8 cellular contexts compared by ENCODE assay signal in the genomic region with DNA sequence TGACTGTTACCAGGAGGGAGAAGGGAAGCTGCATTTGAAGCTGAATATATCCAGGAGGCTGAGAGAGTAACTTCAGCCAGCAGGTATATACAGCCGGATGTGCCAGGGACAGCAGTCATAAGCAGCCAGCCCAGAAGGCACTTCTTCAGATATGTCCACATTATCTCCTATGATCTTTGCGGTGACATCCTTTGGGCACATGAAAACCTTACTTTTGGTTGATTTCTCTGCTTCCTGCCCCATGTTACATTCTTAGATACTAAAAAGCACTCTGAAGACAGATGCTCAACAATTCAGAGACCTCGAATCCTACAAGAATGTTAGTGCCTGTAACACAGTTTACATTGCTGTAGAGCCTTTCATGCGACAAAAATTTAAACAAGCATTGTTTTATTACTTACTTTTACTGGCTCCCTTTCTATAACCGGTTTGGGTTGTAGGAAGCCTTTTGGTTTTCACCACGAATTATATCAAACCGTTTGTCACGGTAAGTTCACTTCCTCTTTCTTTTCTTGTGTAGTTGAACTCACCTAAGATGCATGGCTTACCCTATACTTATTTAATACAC. TPM values are rescaled to one million over a fixed set of nuclear protein-coding genes. Genes with fewer than 3 reads are reported as not detected.
A peak's percentile ranks its signal among the peaks of the same experiment; 100 is the strongest.
DNase-seq lines count a peak whose midpoint lies in the region; ATAC-seq and TF ChIP-seq lines count a peak whose summit lies in the region.

No MANE protein-coding gene starts in this region.

- 61 to 64% methylated on average over 8 of the region's 8 CpGs for WGBS in lower leg skin, 2 donors

- no peak for TF ChIP-seq POLR2A in lower leg skin (IDR thresholded peaks at IDR 0.05)

- POLR2A ChIA-PET in Panc1 (lab: Charles Lee), result no interaction called here

- ATAC-seq in GM18498 (IDR thresholded peaks at IDR 0.05; ENCODE audit: unreplicated experiment) (peak; percentile 80), HG02759 (IDR thresholded peaks at IDR 0.05; ENCODE audit: unreplicated experiment) (peak; percentile 79), Panc1 (peak; percentile 78), left lung (no peak)

- H3K9me3 ChIP-seq in Panc1 (ENCODE audit: control insufficient read depth, insufficient read depth, low read depth, low read length) (no peaks in the 10 kb centered on the region), left lung (no peaks in the 10 kb centered on the region)
- H3K9me3 ChIP-seq in effector memory CD4-positive, alpha-beta T cell (ENCODE audit: control insufficient read depth, low read length), result no peaks in the 10 kb centered on the region

- H3K27me3 ChIP-seq in Panc1 (ENCODE audit: control insufficient read depth, insufficient read depth, low read length), result no peaks in the 10 kb centered on the region
- H3K27me3 ChIP-seq in effector memory CD4-positive, alpha-beta T cell (replicated peaks; ENCODE audit: control insufficient read depth, insufficient read depth, low read length, poor library complexity, severe bottlenecking), result no peaks in the 10 kb centered on the region
- H3K27me3 ChIP-seq in left lung, result no peaks in the 10 kb centered on the region

- TF ChIP-seq CTCF in Panc1 (IDR thresholded peaks at IDR 0.05), result no peak
- no peak for TF ChIP-seq CTCF in left lung (IDR thresholded peaks at IDR 0.05)
- no peak for TF ChIP-seq CTCF in lower leg skin (IDR thresholded peaks at IDR 0.05)

- H3K4me3 ChIP-seq in Panc1 (ENCODE audit: low read depth in 2 of 2, low read length in 2 of 2) (no peak overlapping the region), left lung (no peak overlapping the region), lower leg skin (ENCODE audit: low read depth, poor library complexity, severe bottlenecking) (no peak overlapping the region)
- peak overlapping the region; percentile 35 for H3K4me3 ChIP-seq in effector memory CD4-positive, alpha-beta T cell (ENCODE audit: insufficient read depth, low read depth, low read length, poor library complexity, severe bottlenecking)

- H3K36me3 ChIP-seq in Panc1 (ENCODE audit: control insufficient read depth, insufficient read depth, low read length), result no peaks in the 10 kb centered on the region
- H3K36me3 ChIP-seq in effector memory CD4-positive, alpha-beta T cell (ENCODE audit: control insufficient read depth, insufficient read depth, low read length), result no peaks in the 10 kb centered on the region
- no peaks in the 10 kb centered on the region for H3K36me3 ChIP-seq in left lung

- no TSS peak for BruUV-seq in Panc1 (replicated peaks; lab: Mats Ljungman, UMichigan)

- H3K27ac ChIP-seq in Panc1 (ENCODE audit: low read length), result no peak overlapping the region
- peak overlapping the region; percentile 27 for H3K27ac ChIP-seq in effector memory CD4-positive, alpha-beta T cell (ENCODE audit: insufficient read depth, low read length, poor library complexity, severe bottlenecking)
- H3K27ac ChIP-seq in left lung, result no peak overlapping the region

- DNase-seq in Panc1 (ENCODE audit: low read depth, low spot score) (no peak), left lung (no peak), HPDE6-E6E7 (ENCODE audit: extremely low spot score) (no peak), SHP77 (lab: John Stamatoyannopoulos, UW) (no peak), lower leg skin (ENCODE audit: low spot score in 2 of 2) (no peak)
- peak in 2 of 3 donors; percentile 12 to 20 for DNase-seq in effector memory CD4-positive, alpha-beta T cell

- H3K4me1 ChIP-seq in Panc1 (ENCODE audit: control insufficient read depth, insufficient read depth, low read length) (peaks cover 4% of the 10 kb centered on the region; the same call in 1 of the 2 replicates), left lung (no peaks in the 10 kb centered on the region)
- peaks cover 9% of the 10 kb centered on the region for H3K4me1 ChIP-seq in effector memory CD4-positive, alpha-beta T cell (ENCODE audit: control insufficient read depth, insufficient read depth, low read length, poor library complexity, severe bottlenecking)

- CTCF ChIA-PET in Panc1 (lab: Charles Lee), result no interaction called here

- in situ Hi-C loops in Panc1 (cut with HindIII; ENCODE audit: low pct_unique_long_range_greater_than_20kb, low sequenced_read_pairs), result no loop called here

- intact Hi-C loops in Panc1 (cut with micrococcal nuclease; ENCODE audit: unreplicated experiment), result no loop called here
- intact Hi-C loops in left lung (cut with DNase I), result no loop called here
- intact Hi-C loops in lower leg skin (cut with DNase I; ENCODE audit: low total_unique reads), result no loop called here

RNA-seq across cellular contexts. Expression of gene TLK1, which starts 50.3 kb away (rescaled TPM):
- total RNA-seq in Panc1 (2021; ENCODE audit: unreplicated experiment) (92.9 TPM), left lung (10 to 100 TPM; 48.2 to 49.8 TPM), lower leg skin (10 to 100 TPM; 22.9 to 68.3 (median 26.2) TPM)
- 25.2 TPM for polyA plus RNA-seq in Panc1 (2012; ENCODE audit: insufficient read length)

Comparison
In these comparisons a context has a peak if more than half of its experiments do, and no peak if none do; other contexts are left out.
1. DNase-seq: peak in effector memory CD4-positive, alpha-beta T cell (2 of 3); none in Panc1 (single experiment), left lung (0 of 2), HPDE6-E6E7 (single experiment), SHP77 (0 of 2) and lower leg skin (0 of 2).